ENCODE assay signal across 8 cellular contexts in the genomic region with DNA sequence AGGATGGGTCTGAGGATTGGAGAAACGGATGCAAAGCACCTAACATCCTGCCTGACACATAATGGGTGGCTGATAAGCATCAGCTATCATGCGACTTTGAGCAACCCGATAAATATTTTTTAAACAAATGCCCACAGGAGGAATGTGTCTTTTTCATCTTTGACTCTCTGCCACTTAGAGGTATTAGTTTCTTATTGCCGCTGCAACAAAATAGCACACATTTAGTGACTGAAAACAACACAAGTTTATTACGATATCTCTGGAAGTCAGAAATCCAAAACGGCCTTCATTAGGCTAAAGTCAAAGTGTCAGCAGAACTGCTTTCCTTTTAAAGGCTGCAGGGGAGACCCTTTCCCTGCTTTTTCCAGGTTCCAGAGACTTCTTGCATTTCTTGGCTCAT.
"Had no signal": no experiment of that assay in that cellular context is flagged by ENCODE, and none has a peak within 500 bp of the region (broad histone marks: within the 10 kb centered on the region; RNA-seq: fewer than 3 reads in every experiment).

No MANE protein-coding gene starts in this region.

- ATAC-seq: GM12878 had no signal

- DNase-seq: GDM1, GF-D8 had no signal

- H3K4me3 ChIP-seq: GM12878 had no signal

- FAIRE-seq: G401.6, GM12878, GM12891, GM12892, GM18507, GM19239 had no signal
